1 cellular context compared by ENCODE assay signal in genomic region chr4:8351931-8352367, GRCh38.
TF ChIP-seq lines count a peak whose summit lies in the region.

No MANE protein-coding gene starts in this region.

TF ChIP-seq in WTC11, 78 proteins besides CTCF, POLR2A, EP300 and RAD21 (continued from another document):
- no peak for TF ChIP-seq ATF6 (CRISPR knock-in tag; IDR thresholded peaks at IDR 0.05)
- TF ChIP-seq GTF2I (CRISPR knock-in tag; conservative IDR thresholded peaks at IDR 0.05) = no peak
- no peak for TF ChIP-seq SMAD3 (CRISPR knock-in tag; IDR thresholded peaks at IDR 0.05; ENCODE audit: borderline replicate concordance)
